In the genomic region with DNA sequence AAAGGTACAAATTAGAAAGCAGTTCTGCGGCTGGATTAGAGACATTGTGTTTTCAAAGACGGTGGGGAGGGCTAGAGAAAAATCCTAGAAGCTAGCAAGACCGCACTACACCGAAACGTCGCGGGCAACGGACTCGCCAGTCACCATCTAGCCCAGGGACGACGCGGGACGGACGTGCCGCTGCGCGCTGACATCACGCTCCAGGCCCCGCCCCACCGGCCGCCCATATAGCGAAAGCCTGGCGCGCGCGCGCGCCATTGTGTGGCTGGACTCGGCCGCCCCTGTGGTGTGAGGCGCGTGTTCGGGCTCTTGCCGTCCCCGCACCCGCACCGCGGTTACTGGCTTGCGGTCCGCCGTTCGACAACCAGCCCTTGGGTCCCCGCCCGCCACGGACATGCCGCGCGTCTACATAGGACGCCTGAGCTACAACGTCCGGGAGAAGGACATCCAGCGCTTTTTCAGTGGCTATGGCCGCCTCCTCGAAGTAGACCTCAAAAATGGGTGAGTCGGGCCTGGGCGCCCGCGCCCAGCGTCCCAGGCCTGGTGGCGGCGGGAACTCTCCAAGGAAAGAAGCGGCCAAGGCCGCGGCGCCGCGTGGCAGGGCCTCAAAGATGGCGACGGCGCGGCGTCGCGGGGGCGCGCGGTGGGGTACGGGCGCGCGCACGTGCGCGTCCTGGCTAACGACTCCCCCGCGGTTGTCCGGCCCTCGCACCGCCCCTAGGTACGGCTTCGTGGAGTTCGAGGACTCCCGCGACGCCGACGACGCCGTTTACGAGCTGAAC, we compare ENCODE assay signal across 8 cellular contexts. TPM values are rescaled to one million over a fixed set of nuclear protein-coding genes. Genes with fewer than 3 reads are reported as not detected.
DNase-seq lines count a peak whose midpoint lies in the region; ATAC-seq and TF ChIP-seq lines count a peak whose summit lies in the region.

TSS of gene SRSF6 (plus strand) at position 257 of the 782 bp plus-strand sequence. CDS start at position 395, 138 bp downstream.

- H3K4me3 ChIP-seq in duodenal mucosa (ENCODE audit: low read depth in 1 of 2, low read length in 2 of 2) (peak within 1 kb of the TSS; percentile 83 to 94), lower lobe of right lung (peak within 1 kb of the TSS; percentile 83)

- H3K9me3 ChIP-seq in duodenal mucosa (ENCODE audit: control insufficient read depth in 1 of 2, low read length in 2 of 2) (no peaks in the 10 kb centered on the region), lower lobe of right lung (no peaks in the 10 kb centered on the region)

- H3K4me1 Mint-ChIP-seq in activated CD4-positive, alpha-beta memory T cell treated with anti-CD3 and anti-CD28 coated beads, Interleukin-2, amount 10 ng/mL, durations not matched to agents 7 days and 5 days = peaks cover 35% of the 10 kb centered on the region

- peaks cover 0 to 4% of the 10 kb centered on the region in 2 donors for H3K27me3 ChIP-seq in duodenal mucosa (ENCODE audit: control insufficient read depth in 1 of 2, insufficient read depth in 2 of 2, low read length in 2 of 2)
- no peaks in the 10 kb centered on the region for H3K27me3 ChIP-seq in lower lobe of right lung (ENCODE audit: low read depth)

- H3K27ac ChIP-seq in duodenal mucosa (ENCODE audit: low read depth, low read length) (peak within 1 kb of the TSS; percentile 100), lower lobe of right lung (peak within 1 kb of the TSS; percentile 99)

- ATAC-seq in GM19372 (IDR thresholded peaks at IDR 0.05; ENCODE audit: low read depth, unreplicated experiment) (peak; percentile 79), HG03521 (IDR thresholded peaks at IDR 0.05; ENCODE audit: unreplicated experiment) (peak; percentile 76), lower lobe of right lung (peak; percentile 99)

- H3K36me3 ChIP-seq in duodenal mucosa (ENCODE audit: control insufficient read depth in 1 of 2, insufficient read depth in 2 of 2, low read length in 2 of 2) (peaks cover 27 to 36% of the 10 kb centered on the region in 2 donors), lower lobe of right lung (peaks cover 40% of the 10 kb centered on the region)

- peaks cover 4% of the 10 kb centered on the region for H3K27me3 Mint-ChIP-seq in activated CD4-positive, alpha-beta memory T cell treated with anti-CD3 and anti-CD28 coated beads, Interleukin-2, amount 10 ng/mL, durations not matched to agents 7 days and 5 days

- POLR2A ChIA-PET in activated CD4-positive, alpha-beta memory T cell treated with anti-CD3 and anti-CD28 coated beads, Interleukin-2, amount 10 ng/mL, durations not matched to agents 7 days and 5 days (lab: Charles Lee) = interaction anchor here (0.6 to 3.3 kb wide), 39 partner anchors 9 to 1765 kb away, joined by 3 to 31 read pairs (median 5); partner anchors contain the start of genes IFT52, L3MBTL1, MYBL2 and OSER1

- intact Hi-C loops in lower lobe of right lung (cut with DNase I) = no loop called here

- peak within 1 kb of the TSS; percentile 86 to 99 for H3K9ac ChIP-seq in duodenal mucosa (ENCODE audit: low read depth in 1 of 2, low read length in 2 of 2)

- DNase-seq in CD1c-positive myeloid dendritic cell (ENCODE audit: extremely low spot score) (peak; percentile 95), NCI-H82 (lab: John Stamatoyannopoulos, UW) (peak; percentile 94), lower lobe of right lung (peak; percentile 98)
- DNase-seq in activated CD4-positive, alpha-beta memory T cell treated with anti-CD3 and anti-CD28 coated beads, Interleukin-2, amount 10 ng/mL, durations not matched to agents 7 days and 5 days = peak; percentile 93
- DNase-seq in stimulated activated CD4-positive, alpha-beta T cell treated with anti-CD3 and anti-CD28 coated beads, TNF-alpha, amount 100 ng/mL, for 1 hour (ENCODE audit: low read depth in 3 of 3, low spot score in 1 of 3) = peak; percentile 77 to 93 (median 83)

- H3K36me3 Mint-ChIP-seq in activated CD4-positive, alpha-beta memory T cell treated with anti-CD3 and anti-CD28 coated beads, Interleukin-2, amount 10 ng/mL, durations not matched to agents 7 days and 5 days (ENCODE audit: low read depth) = peaks cover 36% of the 10 kb centered on the region

- CTCF ChIA-PET in activated CD4-positive, alpha-beta memory T cell treated with anti-CD3 and anti-CD28 coated beads, Interleukin-2, amount 10 ng/mL, durations not matched to agents 7 days and 5 days (lab: Charles Lee) = interaction anchor here (1.0 to 1.8 kb wide), 3 partner anchors 9 to 1764 kb away, joined by 4 to 7 read pairs (median 6); no protein-coding TSS in a partner anchor

- TF ChIP-seq CTCF in lower lobe of right lung (IDR thresholded peaks at IDR 0.05) = no peak

- peaks cover 12 to 19% of the 10 kb centered on the region in 2 donors for H3K4me1 ChIP-seq in duodenal mucosa (ENCODE audit: control insufficient read depth in 1 of 2, insufficient read depth in 2 of 2, low read length in 2 of 2)
- peaks cover 32% of the 10 kb centered on the region for H3K4me1 ChIP-seq in lower lobe of right lung

- H3K9me3 Mint-ChIP-seq in activated CD4-positive, alpha-beta memory T cell treated with anti-CD3 and anti-CD28 coated beads, Interleukin-2, amount 10 ng/mL, durations not matched to agents 7 days and 5 days = no peaks in the 10 kb centered on the region

- H3K27ac Mint-ChIP-seq in activated CD4-positive, alpha-beta memory T cell treated with anti-CD3 and anti-CD28 coated beads, Interleukin-2, amount 10 ng/mL, durations not matched to agents 7 days and 5 days = peak within 1 kb of the TSS; percentile 93

- H3K4me3 Mint-ChIP-seq in activated CD4-positive, alpha-beta memory T cell treated with anti-CD3 and anti-CD28 coated beads, Interleukin-2, amount 10 ng/mL, durations not matched to agents 7 days and 5 days = peak within 1 kb of the TSS; percentile 86

RNA-seq across cellular contexts. Expression of gene SRSF6, which starts in this region (rescaled TPM):
- total RNA-seq in activated CD4-positive, alpha-beta memory T cell treated with anti-CD3 and anti-CD28 coated beads, Interleukin-2, amount 10 ng/mL, durations not matched to agents 7 days and 5 days = 100 to 1,000 TPM; 106 to 109 TPM
- 145 TPM for total RNA-seq in lower lobe of right lung

Comparison
In these comparisons a context has a peak if more than half of its experiments do, and no peak if none do; other contexts are left out.
1. Peak in every context shown above with its lines: DNase-seq, ATAC-seq, H3K4me3 ChIP-seq and H3K27ac ChIP-seq.